13 cellular contexts compared by ENCODE assay signal in the genomic region with DNA sequence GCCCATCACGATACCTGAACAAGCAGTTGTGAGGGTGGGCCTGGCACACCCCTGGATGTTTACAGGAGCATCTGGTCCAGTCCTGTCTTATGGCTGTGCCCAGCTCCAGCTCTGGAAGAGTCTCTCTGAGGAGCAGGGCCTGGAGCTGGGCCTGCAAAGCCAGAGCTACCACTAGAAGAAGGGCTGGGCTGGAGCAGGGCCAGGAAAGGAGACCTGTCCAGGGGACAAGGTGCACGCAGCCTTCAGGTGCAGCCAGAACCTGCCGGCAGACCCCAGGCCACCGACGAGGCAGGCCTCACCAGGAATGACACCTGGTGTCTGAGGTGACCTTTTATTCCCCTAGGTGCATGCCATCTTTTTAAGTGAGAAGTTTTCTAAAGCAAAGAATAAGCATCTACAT. TPM values are rescaled to one million over a fixed set of nuclear protein-coding genes. Genes with fewer than 3 reads are reported as not detected.
A peak's percentile ranks its signal among the peaks of the same experiment; 100 is the strongest.
DNase-seq lines count a peak whose midpoint lies in the region; ATAC-seq and TF ChIP-seq lines count a peak whose summit lies in the region.
"Had no signal": no experiment of that assay in that cellular context is flagged by ENCODE, and none has a peak within 500 bp of the region (broad histone marks: within the 10 kb centered on the region; RNA-seq: fewer than 3 reads in every experiment).

No MANE protein-coding gene starts in this region.

- peaks cover 5% of the 10 kb centered on the region for H3K4me1 Mint-ChIP-seq in MCF 10A (ENCODE audit: insufficient read depth, unreplicated experiment)

- H3K4me1 ChIP-seq in breast epithelium (no peaks in the 10 kb centered on the region), right lobe of liver (peaks cover 0 to 6% (median 3%) of the 10 kb centered on the region in 4 donors)

- H3K27ac Mint-ChIP-seq in MCF 10A (ENCODE audit: low read depth, unreplicated experiment), result no peak overlapping the region
- H3K27ac Mint-ChIP-seq: CD4-positive, alpha-beta T cell had no signal

- H3K27me3 ChIP-seq in breast epithelium, result no peaks in the 10 kb centered on the region
- no peaks in the 10 kb centered on the region for H3K27me3 ChIP-seq in right lobe of liver

- intact Hi-C loops in MCF 10A (cut with micrococcal nuclease) (no loop called here), breast epithelium (cut with DNase I; ENCODE audit: low total_unique reads) (no loop called here), right lobe of liver (cut with DNase I) (no loop called here)

- H3K36me3 ChIP-seq in breast epithelium (no peaks in the 10 kb centered on the region), right lobe of liver (no peaks in the 10 kb centered on the region)

- 23% methylated on average over 5 of the region's 5 CpGs for WGBS in right lobe of liver (ENCODE audit: insufficient coverage, low coverage, low lambda C conversion rate, missing lambda C conversion rate)

- DNase-seq in MCF 10A (ENCODE audit: unreplicated experiment) (no peak), breast epithelium (ENCODE audit: low spot score in 2 of 2) (no peak), RWPE1 (ENCODE audit: low spot score) (no peak), right lobe of liver (peak in 2 of 3 donors; percentile 61 to 70), dedifferentiated amniotic fluid mesenchymal stem cell (ENCODE audit: extremely low spot score) (no peak)
- DNase-seq: 8988T; Caco-2; CD4-positive, alpha-beta T cell; GOT3 had no signal

- no peaks in the 10 kb centered on the region for H3K9me3 Mint-ChIP-seq in MCF 10A (ENCODE audit: unreplicated experiment)
- H3K9me3 Mint-ChIP-seq: CD4-positive, alpha-beta T cell had no signal

- H3K36me3 Mint-ChIP-seq in MCF 10A (ENCODE audit: insufficient read depth, unreplicated experiment), result peaks cover 13% of the 10 kb centered on the region

- no peak overlapping the region for H3K4me3 Mint-ChIP-seq in MCF 10A (ENCODE audit: unreplicated experiment)
- H3K4me3 Mint-ChIP-seq: CD4-positive, alpha-beta T cell had no signal

- no peak for TF ChIP-seq POLR2A in breast epithelium (IDR thresholded peaks at IDR 0.05)
- no peak for TF ChIP-seq POLR2A in right lobe of liver (IDR thresholded peaks at IDR 0.05)

- no peak overlapping the region for H3K27ac ChIP-seq in breast epithelium
- peak overlapping the region; percentile 49 for H3K27ac ChIP-seq in RWPE1
- peak overlapping the region in 1 of 3 donors; percentile 24 for H3K27ac ChIP-seq in right lobe of liver
- H3K27ac ChIP-seq: C4-2B had no signal

- no peaks in the 10 kb centered on the region for H3K9me3 ChIP-seq in breast epithelium
- H3K9me3 ChIP-seq in right lobe of liver, result no peaks in the 10 kb centered on the region
- H3K9me3 ChIP-seq: Caco-2 had no signal

- CTCF ChIA-PET in MCF 10A (lab: Yijun Ruan, JAX) (interaction anchor here (0.7 kb wide), 1 partner anchor 34 kb away, joined by 6 read pairs; no protein-coding TSS in a partner anchor), RWPE1 (lab: Yijun Ruan, JAX) (interaction anchor here (0.6 to 0.7 kb wide), 2 partner anchors 22 to 53 kb away, joined by 3 read pairs; no protein-coding TSS in a partner anchor)

- H3K4me3 ChIP-seq in breast epithelium (no peak overlapping the region), right lobe of liver (no peak overlapping the region)

- H3K27me3 Mint-ChIP-seq in MCF 10A (ENCODE audit: insufficient read depth, unreplicated experiment), result no peaks in the 10 kb centered on the region
- H3K27me3 Mint-ChIP-seq: CD4-positive, alpha-beta T cell had no signal

- ATAC-seq in right lobe of liver (peak in 2 of 4 donors; percentile 6 to 23), GM21619 (IDR thresholded peaks at IDR 0.05; ENCODE audit: unreplicated experiment) (no peak), GM18861 (IDR thresholded peaks at IDR 0.05; ENCODE audit: unreplicated experiment) (no peak)

- TSS peak; percentile 37 for BruUV-seq in MCF 10A (replicated peaks; lab: Mats Ljungman, UMichigan)

- POLR2A ChIA-PET in MCF 10A (lab: Yijun Ruan, JAX) (interaction anchor here (1.1 kb wide), 1 partner anchor 53 kb away, joined by 4 read pairs; no protein-coding TSS in a partner anchor), RWPE1 (lab: Yijun Ruan, JAX; ENCODE audit: low non-redundant PET) (no interaction called here)

- TF ChIP-seq CTCF in MCF 10A (IDR thresholded peaks at IDR 0.05; ENCODE audit: unreplicated experiment) (no peak), breast epithelium (IDR thresholded peaks at IDR 0.05) (no peak), RWPE1 (conservative IDR thresholded peaks at IDR 0.05; ENCODE audit: low read depth) (no peak), right lobe of liver (IDR thresholded peaks at IDR 0.05) (no peak)

RNA-seq across cellular contexts. Expression of a gene that starts 8.4 kb away (rescaled TPM):
- total RNA-seq in MCF 10A (2022), result 0.42 TPM in 1 of 2 replicates, not detected in the other
- 1 to 10 TPM in 1 of 3 donors, under 1 TPM in 2; 0.59 to 2.3 (median 0.64) TPM for total RNA-seq in breast epithelium
- total RNA-seq in right lobe of liver, result 1 to 10 TPM; 1.8 to 3.9 (median 2.6) TPM
- total RNA-seq: H7 had no signal

Comparison
In these comparisons a context has a peak if more than half of its experiments do, and no peak if none do; other contexts are left out.
1. DNase-seq: peak in right lobe of liver (2 of 3); none in MCF 10A (single experiment), breast epithelium (0 of 2), RWPE1 (single experiment) and dedifferentiated amniotic fluid mesenchymal stem cell (single experiment).